In genomic region chr7:36338256-36338655, GRCh38 we compare ENCODE assay signal across 8 cellular contexts.
"Had no signal": no experiment of that assay in that cellular context is flagged by ENCODE, and none has a peak within 500 bp of the region (broad histone marks: within the 10 kb centered on the region; RNA-seq: fewer than 3 reads in every experiment).

No MANE protein-coding gene starts in this region.

- H3K4me3 ChIP-seq: GM23338, K562 had no signal

- H3K4me2 ChIP-seq: GM23338 had no signal

- FAIRE-seq: H1, H54, HTR-8/SVneo, K562 had no signal

- DNase-seq: H9, HCEC 1CT, IMR-90 had no signal

- H2AFZ ChIP-seq: GM23338 had no signal
